Comparison of ENCODE assay signal across 11 cellular contexts in genomic region chr5:132394681-132395259, GRCh38. TPM values are rescaled to one million over a fixed set of nuclear protein-coding genes. Genes with fewer than 3 reads are reported as not detected.
DNase-seq lines count a peak whose midpoint lies in the region; ATAC-seq and TF ChIP-seq lines count a peak whose summit lies in the region.
"Had no signal": no experiment of that assay in that cellular context is flagged by ENCODE, and none has a peak within 500 bp of the region (broad histone marks: within the 10 kb centered on the region; RNA-seq: fewer than 3 reads in every experiment).

No MANE protein-coding gene starts in this region.

- H3K4me3 ChIP-seq in neural progenitor cell = no peak overlapping the region
- no peak overlapping the region for H3K4me3 ChIP-seq in ovary
- H3K4me3 ChIP-seq: coronary artery, smooth muscle cell had no signal

- H3K9me3 Mint-ChIP-seq in neural progenitor cell = no peaks in the 10 kb centered on the region

- H3K36me3 Mint-ChIP-seq in neural progenitor cell = peaks cover 2% of the 10 kb centered on the region

- H3K9me3 ChIP-seq in neural progenitor cell (ENCODE audit: low read depth) (no peaks in the 10 kb centered on the region), ovary (no peaks in the 10 kb centered on the region)

- no peak overlapping the region for H3K4me2 ChIP-seq in neural progenitor cell
- H3K4me2 ChIP-seq: smooth muscle cell had no signal

- DNase-seq in NCI-H345 (lab: John Stamatoyannopoulos, UW) = peak; percentile 80
- no peak for DNase-seq in neural progenitor cell (ENCODE audit: low spot score)
- no peak for DNase-seq in HT-29 (ENCODE audit: low spot score)
- DNase-seq in ovary = no peak
- DNase-seq: RPMI8226 had no signal

- H3K27me3 ChIP-seq in neural progenitor cell (no peaks in the 10 kb centered on the region), ovary (no peaks in the 10 kb centered on the region)

- intact Hi-C loops in ovary (cut with DNase I) = no loop called here

- TF ChIP-seq EP300 in ovary (IDR thresholded peaks at IDR 0.05) = no peak

- peaks cover 14% of the 10 kb centered on the region for H3K4me1 Mint-ChIP-seq in neural progenitor cell

- H2AFZ ChIP-seq in neural progenitor cell (replicated peaks) = no peak overlapping the region

- no peaks in the 10 kb centered on the region for H3F3A ChIP-seq in neural progenitor cell (ENCODE audit: low read depth)

- TF ChIP-seq CTCF in neural progenitor cell (IDR thresholded peaks at IDR 0.05) (no peak), ovary (IDR thresholded peaks at IDR 0.05) (no peak)

- H3K27ac ChIP-seq in neural progenitor cell = no peak overlapping the region
- H3K27ac ChIP-seq in ovary = no peak overlapping the region
- H3K27ac ChIP-seq: coronary artery had no signal

- H3K27ac Mint-ChIP-seq in neural progenitor cell = peak overlapping the region; percentile 82

- no peaks in the 10 kb centered on the region for H3K79me2 ChIP-seq in neural progenitor cell (ENCODE audit: low read depth)

- no peaks in the 10 kb centered on the region for H4K20me1 ChIP-seq in neural progenitor cell (ENCODE audit: low read depth)

- peaks cover 8% of the 10 kb centered on the region for H3K27me3 Mint-ChIP-seq in neural progenitor cell (ENCODE audit: insufficient read depth, low read depth)

- WGBS in ovary, 3 donors = 73 to 79% (median 77%) methylated on average over 4 of the region's 4 CpGs

- H3K36me3 ChIP-seq in neural progenitor cell (no peaks in the 10 kb centered on the region), ovary (no peaks in the 10 kb centered on the region)

- H3K4me1 ChIP-seq in neural progenitor cell (peaks cover 5% of the 10 kb centered on the region), ovary (ENCODE audit: insufficient read depth) (peaks cover 5% of the 10 kb centered on the region)

- TF ChIP-seq POLR2A in ovary (IDR thresholded peaks at IDR 0.05) = no peak

- ATAC-seq in GM18870 (IDR thresholded peaks at IDR 0.05; ENCODE audit: unreplicated experiment) = peak; percentile 79
- ATAC-seq in HG02884 (IDR thresholded peaks at IDR 0.05; ENCODE audit: unreplicated experiment) = peak; percentile 79
- ATAC-seq in GM18873 (IDR thresholded peaks at IDR 0.05; ENCODE audit: low FRiP score, unreplicated experiment) = no peak
- ATAC-seq in HG03039 (IDR thresholded peaks at IDR 0.05; ENCODE audit: unreplicated experiment) = no peak

- no peak overlapping the region for H3K4me3 Mint-ChIP-seq in neural progenitor cell

- no peak overlapping the region for H3K9ac ChIP-seq in neural progenitor cell

RNA-seq across cellular contexts. Expression of gene SLC22A5, which starts 25.3 kb away (rescaled TPM):
- 3.1 and 4.3 TPM in 2 replicates for total RNA-seq in neural progenitor cell (ENCODE audit: low replicate concordance)
- total RNA-seq in HT-29 (2014; rRNA removed; shearing (Covaris generic)) = 6.6 and 11.9 TPM in 2 replicates
- total RNA-seq in ovary = 10 to 100 TPM in 6 of 7 donors, 1 to 10 TPM in 1; 8.7 to 37.5 (median 10.6) TPM
- polyA plus RNA-seq in ovary = 10 to 100 TPM in 1 of 2 donors, 1 to 10 TPM in 1; 5.2 to 10.4 TPM

Comparison
In these comparisons a context has a peak if more than half of its experiments do, and no peak if none do; other contexts are left out.
1. ATAC-seq: peak in GM18870 (single experiment) and HG02884 (single experiment); none in GM18873 (single experiment) and HG03039 (single experiment).